ENCODE assay signal across 8 cellular contexts in the genomic region with DNA sequence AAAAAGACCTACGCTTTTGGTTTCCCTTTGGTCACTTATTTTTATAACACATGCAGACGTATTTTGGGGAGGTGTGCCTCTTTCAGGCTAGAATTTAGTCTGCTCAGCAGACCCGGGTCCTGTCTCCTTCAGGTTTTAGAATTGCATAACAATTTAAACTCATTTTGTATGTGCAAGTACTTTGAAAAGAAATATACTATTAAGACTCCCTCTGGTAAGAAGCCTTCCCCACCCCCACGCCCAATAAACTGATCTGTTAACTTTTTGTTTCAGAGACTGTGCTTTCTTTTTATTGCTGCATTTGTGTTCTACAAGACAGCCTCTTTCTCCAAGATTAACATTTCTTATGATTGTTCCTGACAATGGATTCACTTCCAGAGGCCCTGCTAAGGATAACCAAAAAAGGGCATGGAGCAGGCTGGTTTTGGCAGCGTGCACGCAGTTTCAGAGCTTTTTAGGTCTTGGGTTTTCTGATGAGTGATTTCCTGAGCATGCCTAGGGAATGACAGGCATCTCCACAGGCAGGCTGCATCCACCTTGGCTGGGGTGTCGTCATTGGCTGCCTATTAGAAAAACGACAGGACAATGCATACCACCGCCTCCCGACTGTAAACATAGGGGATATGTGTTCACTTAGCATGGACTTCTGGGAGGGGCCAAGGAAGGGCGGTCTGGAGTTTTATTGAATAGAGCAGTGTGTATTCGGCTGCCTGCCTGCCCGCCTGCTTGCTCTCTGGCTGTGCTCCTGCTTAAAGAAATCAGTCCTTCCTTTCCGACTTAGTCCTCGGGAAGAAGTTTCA. TPM values are rescaled to one million over a fixed set of nuclear protein-coding genes. Genes with fewer than 3 reads are reported as not detected.
DNase-seq lines count a peak whose midpoint lies in the region; ATAC-seq, FAIRE-seq and TF ChIP-seq lines count a peak whose summit lies in the region.

TSS of gene CALD1 (plus strand) at position 694 of the 800 bp plus-strand sequence. CDS start 88,100 bp downstream, outside the sequence.

- H3K79me2 ChIP-seq in fibroblast of lung (ENCODE audit: control insufficient read depth, insufficient read depth, low read length), result peaks cover 45% of the 10 kb centered on the region

- peaks cover 0 to 11% (median 7%) of the 10 kb centered on the region in 3 donors for H3K36me3 Mint-ChIP-seq in naive thymus-derived CD8-positive, alpha-beta T cell

- H2AFZ ChIP-seq in fibroblast of lung (ENCODE audit: low read length), result no peak within 1 kb of the TSS

- peaks cover 0 to 7% (median 2%) of the 10 kb centered on the region in 5 donors for H3K27me3 Mint-ChIP-seq in naive thymus-derived CD8-positive, alpha-beta T cell

- H4K20me1 ChIP-seq in fibroblast of lung (ENCODE audit: control insufficient read depth, extremely low read depth, insufficient read depth, low read length), result no peaks in the 10 kb centered on the region

- H3K9me3 ChIP-seq in fibroblast of lung (ENCODE audit: control insufficient read depth, insufficient read depth, low read depth, low read length) (no peaks in the 10 kb centered on the region), mucosa of stomach (ENCODE audit: control insufficient read depth, low read length) (no peaks in the 10 kb centered on the region)

- H3K27ac ChIP-seq in RWPE1 (peak within 1 kb of the TSS; percentile 81), fibroblast of lung (ENCODE audit: insufficient read depth, low read length) (peak within 1 kb of the TSS; percentile 79)

- TF ChIP-seq CTCF in RWPE1 (conservative IDR thresholded peaks at IDR 0.05; ENCODE audit: low read depth), result no peak
- no peak for TF ChIP-seq CTCF in fibroblast of lung (conservative IDR thresholded peaks at IDR 0.05 in 1 of 2, IDR thresholded peaks at IDR 0.05 in 1 of 2; ENCODE audit: low read depth in 1 of 2, low read length in 2 of 2)

- POLR2A ChIA-PET in RWPE1 (lab: Yijun Ruan, JAX; ENCODE audit: low non-redundant PET), result no interaction called here
- POLR2A ChIA-PET in naive thymus-derived CD8-positive, alpha-beta T cell (lab: Charles Lee), result no interaction called here

- H3K9me3 Mint-ChIP-seq in naive thymus-derived CD8-positive, alpha-beta T cell, result no peaks in the 10 kb centered on the region

- H3K36me3 ChIP-seq in fibroblast of lung (ENCODE audit: control insufficient read depth, insufficient read depth, low read length), result peaks cover under 1% of the 10 kb centered on the region
- no peaks in the 10 kb centered on the region for H3K36me3 ChIP-seq in mucosa of stomach (ENCODE audit: control insufficient read depth, insufficient read depth, low read length)

- H3K27ac Mint-ChIP-seq in naive thymus-derived CD8-positive, alpha-beta T cell, result no peak within 1 kb of the TSS

- H3K4me3 Mint-ChIP-seq in naive thymus-derived CD8-positive, alpha-beta T cell, result no peak within 1 kb of the TSS

- peaks cover 0 to 4% (median 2%) of the 10 kb centered on the region in 4 donors for H3K4me1 Mint-ChIP-seq in naive thymus-derived CD8-positive, alpha-beta T cell

- CTCF ChIA-PET in RWPE1 (lab: Yijun Ruan, JAX), result no interaction called here

- H3K4me3 ChIP-seq in fibroblast of lung (replicated peaks in 1 of 4; ENCODE audit: control extremely low read depth in 1 of 4, insufficient read depth in 1 of 4, low read depth in 3 of 4, low read length in 4 of 4), result peak within 1 kb of the TSS; percentile 80 to 98 (median 88)
- H3K4me3 ChIP-seq in mucosa of stomach (ENCODE audit: low read length), result peak within 1 kb of the TSS; percentile 31

- H3K4me2 ChIP-seq in fibroblast of lung (ENCODE audit: extremely low read depth, insufficient read depth, low read length), result peak within 1 kb of the TSS; percentile 90

- FAIRE-seq in GM19239 (lab: Jason Lieb, UNC), result no peak

- peak; percentile 32 for DNase-seq in D341Med (ENCODE audit: low spot score)
- DNase-seq in RWPE1 (ENCODE audit: low spot score), result peak; percentile 89
- DNase-seq in fibroblast of lung (ENCODE audit: low read depth in 2 of 2), result peak; percentile 94 to 100
- no peak for DNase-seq in CD1c-positive myeloid dendritic cell (ENCODE audit: extremely low spot score)
- DNase-seq in DMS114 treated with DMSO at 0.1 percent for 48 hours (lab: John Stamatoyannopoulos, UW; ENCODE audit: unreplicated experiment), result no peak
- DNase-seq in naive thymus-derived CD8-positive, alpha-beta T cell, result no peak
- DNase-seq in GM19239 (ENCODE audit: insufficient read length, low spot score), result no peak

- ATAC-seq in naive thymus-derived CD8-positive, alpha-beta T cell, result no peak

- H3K27me3 ChIP-seq in fibroblast of lung (ENCODE audit: control insufficient read depth, insufficient read depth, low read length) (no peaks in the 10 kb centered on the region), mucosa of stomach (ENCODE audit: control insufficient read depth, insufficient read depth, low read length) (no peaks in the 10 kb centered on the region)

- peak within 1 kb of the TSS; percentile 77 for H3K9ac ChIP-seq in fibroblast of lung (ENCODE audit: insufficient read depth, low read length)
- peak within 1 kb of the TSS; percentile 64 for H3K9ac ChIP-seq in mucosa of stomach (ENCODE audit: low read length)

- H3K4me1 ChIP-seq in fibroblast of lung (ENCODE audit: control insufficient read depth, extremely low read depth, insufficient read depth, low read length), result peaks cover 18% of the 10 kb centered on the region
- H3K4me1 ChIP-seq in mucosa of stomach (ENCODE audit: control insufficient read depth, insufficient read depth, low read length), result no peaks in the 10 kb centered on the region

RNA-seq across cellular contexts. Expression of gene CALD1, which starts in this region (rescaled TPM):
- 299 and 343 TPM in 2 replicates for total RNA-seq in fibroblast of lung
- polyA plus RNA-seq in fibroblast of lung, result 377 and 1,187 TPM in 2 replicates
- 287 and 889 TPM in 2 replicates for polyA plus RNA-seq in fibroblast of lung (2012)
- 97.5 and 238 TPM in 2 replicates for polyA minus RNA-seq in fibroblast of lung (ENCODE audit: low replicate concordance)
- total RNA-seq in naive thymus-derived CD8-positive, alpha-beta T cell, result not detected
- polyA plus RNA-seq in naive thymus-derived CD8-positive, alpha-beta T cell, result not detected

Comparison
In these comparisons a context has a peak if more than half of its experiments do, and no peak if none do; other contexts are left out.
1. RNA of gene CALD1 (total RNA-seq): 299 to 343 TPM in fibroblast of lung; not detected in naive thymus-derived CD8-positive, alpha-beta T cell; every median in the first group is over 100 times any median in the second.
2. RNA of gene CALD1 (polyA plus RNA-seq): 287 to 1,187 TPM in fibroblast of lung; not detected in naive thymus-derived CD8-positive, alpha-beta T cell; every median in the first group is over 100 times any median in the second.
3. DNase-seq: peak in D341Med (single experiment), RWPE1 (single experiment) and fibroblast of lung (2 of 2); none in CD1c-positive myeloid dendritic cell (single experiment), DMS114 treated with DMSO at 0.1 percent for 48 hours (single experiment), naive thymus-derived CD8-positive, alpha-beta T cell (0 of 10) and GM19239 (single experiment).